In the genomic region with DNA sequence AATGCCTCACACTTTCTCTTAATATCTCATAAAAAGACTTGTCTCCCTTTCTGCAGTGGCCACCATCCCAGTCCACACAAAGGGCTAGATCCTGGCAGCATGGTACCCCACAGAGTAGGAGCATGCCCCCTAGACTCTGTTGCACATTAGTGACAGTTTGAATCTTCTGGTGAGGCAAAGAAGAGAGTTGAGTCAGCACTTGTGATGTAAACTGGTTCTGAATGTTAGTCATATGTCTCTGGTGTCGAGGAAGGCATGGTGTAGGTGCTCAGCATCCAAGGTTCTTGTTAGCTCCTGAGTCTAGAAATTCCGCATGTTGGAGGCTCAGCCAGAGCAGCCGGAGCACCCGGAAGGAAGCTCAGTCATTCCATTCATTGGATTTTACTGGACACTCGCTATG, we compare ENCODE assay signal across 17 cellular contexts. TPM values are rescaled to one million over a fixed set of nuclear protein-coding genes. Genes with fewer than 3 reads are reported as not detected.
DNase-seq lines count a peak whose midpoint lies in the region; ATAC-seq, FAIRE-seq and TF ChIP-seq lines count a peak whose summit lies in the region.
"Had no signal": no experiment of that assay in that cellular context is flagged by ENCODE, and none has a peak within 500 bp of the region (broad histone marks: within the 10 kb centered on the region; RNA-seq: fewer than 3 reads in every experiment).

No MANE protein-coding gene starts in this region.

- no peaks in the 10 kb centered on the region for H3K9me3 ChIP-seq in GM12878 (replicated peaks; ENCODE audit: control insufficient read depth, insufficient read depth, low read length)
- H3K9me3 ChIP-seq in thyroid gland = no peaks in the 10 kb centered on the region
- H3K9me3 ChIP-seq: neutrophil, uterus had no signal

- peaks cover 5 to 21% of the 10 kb centered on the region in 2 experiments for H3K36me3 ChIP-seq in GM12878 (ENCODE audit: control insufficient read depth in 2 of 2, insufficient read depth in 2 of 2, low read length in 1 of 2)
- no peaks in the 10 kb centered on the region for H3K36me3 ChIP-seq in thyroid gland
- H3K36me3 ChIP-seq: neutrophil, uterus had no signal

- TF ChIP-seq EP300 in GM12878 (IDR thresholded peaks at IDR 0.05; ENCODE audit: borderline replicate concordance in 1 of 2, control insufficient read depth in 1 of 2, low read depth in 2 of 2, low read length in 2 of 2) = no peak

- intact Hi-C loops in GM12878 (cut with micrococcal nuclease; ENCODE audit: unreplicated experiment) (no loop called here), thyroid gland (cut with DNase I) (no loop called here)

- TF ChIP-seq CTCF in GM12878 (IDR thresholded peaks at IDR 0.05 in 2 of 3, conservative IDR thresholded peaks at IDR 0.05 in 1 of 3; ENCODE audit: control insufficient read depth in 2 of 3, extremely low read depth in 1 of 3, insufficient read depth in 1 of 3, low read depth in 3 of 3, low read length in 3 of 3) (no peak), thyroid gland (IDR thresholded peaks at IDR 0.05) (no peak)

- peaks cover 2 to 8% of the 10 kb centered on the region in 2 donors for H3K36me3 Mint-ChIP-seq in activated T-cell treated with anti-CD3 and anti-CD28 coated beads, Interleukin-2, amount 50 U/mL, for 72 hours (ENCODE audit: insufficient read depth in 2 of 2)
- H3K36me3 Mint-ChIP-seq in T-cell = peaks cover 43% of the 10 kb centered on the region
- H3K36me3 Mint-ChIP-seq in stimulated activated naive CD8-positive, alpha-beta T cell treated with anti-CD3 and anti-CD28 coated beads, Interleukin-15, Interleukin-2, amounts not matched to agents 100 ng/mL and 50 ng/mL, for 24 hours (ENCODE audit: low read depth) = peaks cover 5% of the 10 kb centered on the region

- TF ChIP-seq POLR2A in GM12878 (IDR thresholded peaks at IDR 0.05; ENCODE audit: low read depth, low read length) (no peak), thyroid gland (IDR thresholded peaks at IDR 0.05) (no peak)

- no TSS peak for BruUV-seq in GM12878 (replicated peaks; lab: Mats Ljungman, UMichigan)

- no peaks in the 10 kb centered on the region for H3K27me3 ChIP-seq in GM12878 (replicated peaks in 1 of 2; ENCODE audit: control insufficient read depth in 2 of 2, insufficient read depth in 2 of 2, low read length in 1 of 2)
- no peaks in the 10 kb centered on the region for H3K27me3 ChIP-seq in thyroid gland
- H3K27me3 ChIP-seq: uterus had no signal

- H3K27ac Mint-ChIP-seq in activated T-cell treated with anti-CD3 and anti-CD28 coated beads, Interleukin-2, amount 50 U/mL, for 72 hours = peak overlapping the region; percentile 92
- H3K27ac Mint-ChIP-seq in T-cell = peak overlapping the region; percentile 95 to 98
- peak overlapping the region; percentile 74 for H3K27ac Mint-ChIP-seq in stimulated activated naive CD8-positive, alpha-beta T cell treated with anti-CD3 and anti-CD28 coated beads, Interleukin-15, Interleukin-2, amounts not matched to agents 100 ng/mL and 50 ng/mL, for 24 hours

- CTCF ChIA-PET in T-cell (lab: Charles Lee) = interaction anchor here in 1 of 2 donors (0.7 kb wide), 1 partner anchor 17 kb away, joined by 4 read pairs; no protein-coding TSS in a partner anchor
- CTCF ChIA-PET in GM12878 (lab: Yijun Ruan, JAX) = interaction anchor here (1.0 to 7.9 kb wide), 2 partner anchors 8 to 62 kb away, joined by 5 to 61 read pairs; a partner anchor contains a TSS

- peak; percentile 80 to 83 for ATAC-seq in activated T-cell treated with anti-CD3 and anti-CD28 coated beads, Interleukin-2, amount 50 U/mL, for 72 hours (replicated peaks in 1 of 2)
- ATAC-seq in T-cell (replicated peaks in 1 of 4) (no peak), GM12878 (peak; percentile 6; the same call in 1 of the 3 replicates)
- ATAC-seq: Right ventricle myocardium inferior had no signal

- no peaks in the 10 kb centered on the region for H3K27me3 Mint-ChIP-seq in activated T-cell treated with anti-CD3 and anti-CD28 coated beads, Interleukin-2, amount 50 U/mL, for 72 hours (ENCODE audit: low read depth)
- no peaks in the 10 kb centered on the region for H3K27me3 Mint-ChIP-seq in T-cell
- no peaks in the 10 kb centered on the region for H3K27me3 Mint-ChIP-seq in stimulated activated naive CD8-positive, alpha-beta T cell treated with anti-CD3 and anti-CD28 coated beads, Interleukin-15, Interleukin-2, amounts not matched to agents 100 ng/mL and 50 ng/mL, for 24 hours

- peaks cover 71% of the 10 kb centered on the region for H3K4me1 Mint-ChIP-seq in activated T-cell treated with anti-CD3 and anti-CD28 coated beads, Interleukin-2, amount 50 U/mL, for 72 hours (ENCODE audit: low read depth)
- peaks cover 85 to 92% (median 90%) of the 10 kb centered on the region in 3 donors for H3K4me1 Mint-ChIP-seq in T-cell
- H3K4me1 Mint-ChIP-seq in stimulated activated naive CD8-positive, alpha-beta T cell treated with anti-CD3 and anti-CD28 coated beads, Interleukin-15, Interleukin-2, amounts not matched to agents 100 ng/mL and 50 ng/mL, for 24 hours (ENCODE audit: low read depth) = peaks cover 83% of the 10 kb centered on the region

- no peak overlapping the region for H2AFZ ChIP-seq in GM12878 (ENCODE audit: control insufficient read depth, low read depth, low read length)

- RAD21 ChIA-PET in GM12878 (lab: Charles Lee; ENCODE audit: unreplicated experiment) = interaction anchor here (1.7 to 8.6 kb wide), 2 partner anchors 8 to 15 kb away, joined by 4 to 149 read pairs; no protein-coding TSS in a partner anchor

- peak overlapping the region; percentile 36 to 51 for H3K4me3 Mint-ChIP-seq in activated T-cell treated with anti-CD3 and anti-CD28 coated beads, Interleukin-2, amount 50 U/mL, for 72 hours
- peak overlapping the region in 1 of 3 donors; percentile 72 for H3K4me3 Mint-ChIP-seq in T-cell
- peak overlapping the region; percentile 25 for H3K4me3 Mint-ChIP-seq in stimulated activated naive CD8-positive, alpha-beta T cell treated with anti-CD3 and anti-CD28 coated beads, Interleukin-15, Interleukin-2, amounts not matched to agents 100 ng/mL and 50 ng/mL, for 24 hours

- peaks cover 72% of the 10 kb centered on the region for H3K79me2 ChIP-seq in GM12878 (ENCODE audit: control insufficient read depth, insufficient read depth, low read length)

- no peak overlapping the region for H3K9ac ChIP-seq in GM12878 (ENCODE audit: control insufficient read depth, insufficient read depth, low read length)

- SMC1A ChIA-PET in GM12878 (lab: Charles Lee; ENCODE audit: uncharacterized antibody, unreplicated experiment) = interaction anchor here (0.6 to 9.4 kb wide), 5 partner anchors 9 to 62 kb away, joined by 3 to 125 read pairs (median 3); no protein-coding TSS in a partner anchor

- H3K4me2 ChIP-seq in GM12878 (ENCODE audit: control insufficient read depth, insufficient read depth) = no peak overlapping the region

- peaks cover 41% of the 10 kb centered on the region for H3K4me1 ChIP-seq in GM12878 (ENCODE audit: control insufficient read depth, insufficient read depth, low read length)
- H3K4me1 ChIP-seq in thyroid gland = peaks cover 0 to 3% of the 10 kb centered on the region in 2 donors
- H3K4me1 ChIP-seq: uterus had no signal

- WGBS in GM12878 (ENCODE audit: insufficient coverage, insufficient replicate concordance, low lambda C conversion rate, missing lambda C conversion rate) = 86% methylated on average over 5 of the region's 5 CpGs
- WGBS in thyroid gland, 2 donors = 96 to 100% methylated on average over 5 of the region's 5 CpGs

- TF ChIP-seq RAD21 in GM12878 (IDR thresholded peaks at IDR 0.05; ENCODE audit: insufficient read depth, low read depth, low read length) = no peak

- H3K9me3 Mint-ChIP-seq in activated T-cell treated with anti-CD3 and anti-CD28 coated beads, Interleukin-2, amount 50 U/mL, for 72 hours = no peaks in the 10 kb centered on the region
- no peaks in the 10 kb centered on the region for H3K9me3 Mint-ChIP-seq in T-cell
- H3K9me3 Mint-ChIP-seq in stimulated activated naive CD8-positive, alpha-beta T cell treated with anti-CD3 and anti-CD28 coated beads, Interleukin-15, Interleukin-2, amounts not matched to agents 100 ng/mL and 50 ng/mL, for 24 hours = no peaks in the 10 kb centered on the region

- FAIRE-seq in GM12878 (lab: Jason Lieb, UNC) = no peak

- peak; percentile 27 to 37 for DNase-seq in activated T-cell treated with anti-CD3 and anti-CD28 coated beads, Interleukin-2, amount 50 U/mL, for 72 hours
- DNase-seq in activated T-cell treated with anti-CD3 and anti-CD28 coated beads, Interleukin-2, amount 50 U/mL, for 1 hour = no peak
- no peak for DNase-seq in T-cell
- DNase-seq in GM12878 (ENCODE audit: low read depth, low spot score) = no peak
- DNase-seq in SHP77 treated with DMSO at 0.1 percent for 48 hours (lab: John Stamatoyannopoulos, UW) = no peak
- DNase-seq in thyroid gland = no peak
- no peak for DNase-seq in HT-29 (ENCODE audit: low spot score)
- DNase-seq: activated CD4-positive, alpha-beta T cell treated with anti-CD3 and anti-CD28 coated beads for 1 hour; COR-L47; NCI-H446; stimulated activated CD4-positive, alpha-beta T cell treated with anti-CD3 and anti-CD28 coated beads, Interleukin-15, amount 100 ng/mL, for 24 hours; uterus had no signal

- H4K20me1 ChIP-seq in GM12878 (ENCODE audit: control insufficient read depth, insufficient read depth) = no peaks in the 10 kb centered on the region

- in situ Hi-C loops in GM12878 (cut with MboI) = no loop called here

- no peak overlapping the region for H3K4me3 ChIP-seq in GM12878
- no peak overlapping the region for H3K4me3 ChIP-seq in thyroid gland (replicated peaks in 1 of 3)
- H3K4me3 ChIP-seq: coronary artery, uterus had no signal

- H3K27ac ChIP-seq in GM12878 (ENCODE audit: control insufficient read depth, insufficient read depth) = no peak overlapping the region
- H3K27ac ChIP-seq in thyroid gland = no peak overlapping the region
- H3K27ac ChIP-seq: coronary artery, epithelial cell of prostate, neutrophil, uterus had no signal

- POLR2A ChIA-PET in T-cell (lab: Charles Lee) = no interaction called here
- POLR2A ChIA-PET in GM12878 (lab: Charles Lee) = interaction anchor here (0.6 to 12.1 kb wide), 5 partner anchors 7 to 219 kb away, joined by 3 to 145 read pairs (median 4); a partner anchor contains a TSS

RNA-seq across cellular contexts. Expression of a gene that starts 9.8 kb away (rescaled TPM):
- 10 to 100 TPM; 10.5 to 10.9 TPM for total RNA-seq in activated T-cell treated with anti-CD3 and anti-CD28 coated beads, Interleukin-2, amount 50 U/mL, for 72 hours
- 10 to 100 TPM; 14.4 to 23.4 (median 17.8) TPM for total RNA-seq in T-cell
- total RNA-seq in GM12878 (2013; cell fraction: nucleolus; rRNA removed) = 8.1 and 9.1 TPM in 2 replicates
- 7.4 and 8.2 TPM in 2 replicates for total RNA-seq in GM12878 (2014; rRNA removed)
- total RNA-seq in GM12878 (2014; rRNA removed; fragmentation: Illumina TruSeq; extraction: Trizol) = 7.6 TPM in 2 replicates
- total RNA-seq in GM12878 (2021) = 10.4 and 10.5 TPM in 2 replicates
- polyA plus RNA-seq in GM12878 (2011; ENCODE audit: low read depth) = 4.6 TPM
- polyA plus RNA-seq in GM12878 (2011; rRNA removed) = 14.9 and 15.8 TPM in 2 replicates
- polyA plus RNA-seq in GM12878 (2011; cell fraction: cytosol; rRNA removed) = 14.2 and 15.3 TPM in 2 replicates
- polyA plus RNA-seq in GM12878 (2011; cell fraction: nucleus; rRNA removed) = 8.1 and 8.8 TPM in 2 replicates
- 6.8 and 9.1 TPM in 2 replicates for polyA plus RNA-seq in GM12878 (2012)
- 10.2 and 10.3 TPM in 2 replicates for polyA plus RNA-seq in GM12878 (2014; fragmentation: Illumina TruSeq; extraction: Trizol)
- polyA plus RNA-seq in GM12878 (2014; fragmentation: Nextera tagmentation; extraction: Ambion mirVana) = 1 to 10 TPM; 2.2 to 2.3 TPM
- polyA plus RNA-seq in GM12878 (2014; rRNA removed) = 8.0 and 8.6 TPM in 2 replicates
- polyA plus RNA-seq in GM12878 (2016; fragmentation: Nextera tagmentation; extraction: Ambion mirVana) = 1 to 10 TPM in 1 of 2 experiments, under 1 TPM in 1; 0.87 to 2.6 TPM
- polyA minus RNA-seq in GM12878 (2011; rRNA and poly(A)+ RNA removed) = 16.4 and 18.6 TPM in 2 replicates
- 4.9 and 7.1 TPM in 2 replicates for polyA minus RNA-seq in GM12878 (2011; cell fraction: cytosol; rRNA and poly(A)+ RNA removed)
- 4.0 and 7.4 TPM in 2 replicates for polyA minus RNA-seq in GM12878 (2011; cell fraction: nucleus; rRNA and poly(A)+ RNA removed)
- 1 to 10 TPM; 5.7 to 9.4 (median 7.2) TPM for total RNA-seq in thyroid gland
- total RNA-seq in HT-29 (2014; rRNA removed; shearing (Covaris generic)) = 0.08 and 0.18 TPM in 2 replicates

RNA-seq across cellular contexts. Expression of a gene that starts 51.1 kb away (rescaled TPM):
- total RNA-seq in activated T-cell treated with anti-CD3 and anti-CD28 coated beads, Interleukin-2, amount 50 U/mL, for 72 hours = 10 to 100 TPM; 47.9 to 49.0 TPM
- total RNA-seq in T-cell = 10 to 100 TPM; 45.1 to 96.4 (median 53.3) TPM
- 195 and 208 TPM in 2 replicates for total RNA-seq in GM12878 (2013; cell fraction: nucleolus; rRNA removed)
- total RNA-seq in GM12878 (2014; rRNA removed) = 29.2 and 33.1 TPM in 2 replicates
- 48.0 and 49.2 TPM in 2 replicates for total RNA-seq in GM12878 (2014; rRNA removed; fragmentation: Illumina TruSeq; extraction: Trizol)
- total RNA-seq in GM12878 (2021) = 30.2 and 33.5 TPM in 2 replicates
- polyA plus RNA-seq in GM12878 (2011; ENCODE audit: low read depth) = 59.5 TPM
- polyA plus RNA-seq in GM12878 (2011; rRNA removed) = 74.9 and 97.8 TPM in 2 replicates
- polyA plus RNA-seq in GM12878 (2011; cell fraction: cytosol; rRNA removed) = 32.1 and 46.9 TPM in 2 replicates
- polyA plus RNA-seq in GM12878 (2011; cell fraction: nucleus; rRNA removed) = 23.3 and 24.2 TPM in 2 replicates
- polyA plus RNA-seq in GM12878 (2012) = 40.3 and 59.5 TPM in 2 replicates
- 64.0 and 68.8 TPM in 2 replicates for polyA plus RNA-seq in GM12878 (2014; fragmentation: Illumina TruSeq; extraction: Trizol)
- 10 to 100 TPM; 36.6 to 40.0 TPM for polyA plus RNA-seq in GM12878 (2014; fragmentation: Nextera tagmentation; extraction: Ambion mirVana)
- polyA plus RNA-seq in GM12878 (2014; rRNA removed) = 30.5 and 43.2 TPM in 2 replicates
- 10 to 100 TPM; 51.4 to 55.8 TPM for polyA plus RNA-seq in GM12878 (2016; fragmentation: Nextera tagmentation; extraction: Ambion mirVana)
- polyA minus RNA-seq in GM12878 (2011; rRNA and poly(A)+ RNA removed) = 54.1 and 74.5 TPM in 2 replicates
- polyA minus RNA-seq in GM12878 (2011; cell fraction: cytosol; rRNA and poly(A)+ RNA removed) = 11.1 and 13.7 TPM in 2 replicates
- polyA minus RNA-seq in GM12878 (2011; cell fraction: nucleus; rRNA and poly(A)+ RNA removed) = 59.0 and 77.2 TPM in 2 replicates
- 10 to 100 TPM; 35.2 to 74.3 (median 51.0) TPM for total RNA-seq in thyroid gland
- total RNA-seq in HT-29 (2014; rRNA removed; shearing (Covaris generic)) = 10.8 and 13.8 TPM in 2 replicates

Comparison
In these comparisons a context has a peak if more than half of its experiments do, and no peak if none do; other contexts are left out.
1. DNase-seq: peak in activated T-cell treated with anti-CD3 and anti-CD28 coated beads, Interleukin-2, amount 50 U/mL, for 72 hours (2 of 2); none in activated T-cell treated with anti-CD3 and anti-CD28 coated beads, Interleukin-2, amount 50 U/mL, for 1 hour (single experiment), T-cell (0 of 34), GM12878 (single experiment), SHP77 treated with DMSO at 0.1 percent for 48 hours (single experiment), thyroid gland (0 of 2) and HT-29 (single experiment).
2. ATAC-seq: peak in activated T-cell treated with anti-CD3 and anti-CD28 coated beads, Interleukin-2, amount 50 U/mL, for 72 hours (2 of 2) and GM12878 (single experiment); none in T-cell (0 of 4).
3. Peak in every context shown above with its lines, with median percentiles within 50 percentile points of each other: H3K27ac Mint-ChIP-seq.